Comparison of ENCODE assay signal across 1 cellular context in genomic region chr2:151946856-151947523, GRCh38.
TF ChIP-seq lines count a peak whose summit lies in the region.

No MANE protein-coding gene starts in this region.

TF ChIP-seq in HepG2, 621 proteins besides CTCF, POLR2A, EP300 and RAD21 (continued from another document):
- no peak for TF ChIP-seq ZBTB37 (CRISPR knock-in tag; IDR thresholded peaks at IDR 0.05)
- no peak for TF ChIP-seq ZNF672 (CRISPR knock-in tag; IDR thresholded peaks at IDR 0.05)
- TF ChIP-seq TBL1XR1 (IDR thresholded peaks at IDR 0.05; ENCODE audit: borderline replicate concordance, low read length, partially characterized antibody) = no peak
- 0 out of 2 replicates have a peak, but pooled peaks have one; percentile 10 for TF ChIP-seq SMC3 (IDR thresholded peaks at IDR 0.05; ENCODE audit: low read length)
- TF ChIP-seq KAT2B (IDR thresholded peaks at IDR 0.05; ENCODE audit: borderline replicate concordance, low read depth, low read length) = no peak
- no peak for TF ChIP-seq ZNF234 (CRISPR knock-in tag; conservative IDR thresholded peaks at IDR 0.05)
- TF ChIP-seq, protein P1, sequence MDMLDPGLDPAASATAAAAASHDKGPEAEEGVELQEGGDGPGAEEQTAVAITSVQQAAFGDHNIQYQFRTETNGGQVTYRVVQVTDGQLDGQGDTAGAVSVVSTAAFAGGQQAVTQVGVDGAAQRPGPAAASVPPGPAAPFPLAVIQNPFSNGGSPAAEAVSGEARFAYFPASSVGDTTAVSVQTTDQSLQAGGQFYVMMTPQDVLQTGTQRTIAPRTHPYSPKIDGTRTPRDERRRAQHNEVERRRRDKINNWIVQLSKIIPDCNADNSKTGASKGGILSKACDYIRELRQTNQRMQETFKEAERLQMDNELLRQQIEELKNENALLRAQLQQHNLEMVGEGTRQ (IDR thresholded peaks at IDR 0.05; ENCODE audit: low read depth, low read length) = no peak
- TF ChIP-seq, protein P1 (CRISPR knock-in tag; IDR thresholded peaks at IDR 0.05; ENCODE audit: borderline replicate concordance) = peak; percentile 51; the same call in 1 of the 2 replicates
- no peak for TF ChIP-seq GTF2F1 (IDR thresholded peaks at IDR 0.05; ENCODE audit: low read length)
- TF ChIP-seq, protein P2, sequence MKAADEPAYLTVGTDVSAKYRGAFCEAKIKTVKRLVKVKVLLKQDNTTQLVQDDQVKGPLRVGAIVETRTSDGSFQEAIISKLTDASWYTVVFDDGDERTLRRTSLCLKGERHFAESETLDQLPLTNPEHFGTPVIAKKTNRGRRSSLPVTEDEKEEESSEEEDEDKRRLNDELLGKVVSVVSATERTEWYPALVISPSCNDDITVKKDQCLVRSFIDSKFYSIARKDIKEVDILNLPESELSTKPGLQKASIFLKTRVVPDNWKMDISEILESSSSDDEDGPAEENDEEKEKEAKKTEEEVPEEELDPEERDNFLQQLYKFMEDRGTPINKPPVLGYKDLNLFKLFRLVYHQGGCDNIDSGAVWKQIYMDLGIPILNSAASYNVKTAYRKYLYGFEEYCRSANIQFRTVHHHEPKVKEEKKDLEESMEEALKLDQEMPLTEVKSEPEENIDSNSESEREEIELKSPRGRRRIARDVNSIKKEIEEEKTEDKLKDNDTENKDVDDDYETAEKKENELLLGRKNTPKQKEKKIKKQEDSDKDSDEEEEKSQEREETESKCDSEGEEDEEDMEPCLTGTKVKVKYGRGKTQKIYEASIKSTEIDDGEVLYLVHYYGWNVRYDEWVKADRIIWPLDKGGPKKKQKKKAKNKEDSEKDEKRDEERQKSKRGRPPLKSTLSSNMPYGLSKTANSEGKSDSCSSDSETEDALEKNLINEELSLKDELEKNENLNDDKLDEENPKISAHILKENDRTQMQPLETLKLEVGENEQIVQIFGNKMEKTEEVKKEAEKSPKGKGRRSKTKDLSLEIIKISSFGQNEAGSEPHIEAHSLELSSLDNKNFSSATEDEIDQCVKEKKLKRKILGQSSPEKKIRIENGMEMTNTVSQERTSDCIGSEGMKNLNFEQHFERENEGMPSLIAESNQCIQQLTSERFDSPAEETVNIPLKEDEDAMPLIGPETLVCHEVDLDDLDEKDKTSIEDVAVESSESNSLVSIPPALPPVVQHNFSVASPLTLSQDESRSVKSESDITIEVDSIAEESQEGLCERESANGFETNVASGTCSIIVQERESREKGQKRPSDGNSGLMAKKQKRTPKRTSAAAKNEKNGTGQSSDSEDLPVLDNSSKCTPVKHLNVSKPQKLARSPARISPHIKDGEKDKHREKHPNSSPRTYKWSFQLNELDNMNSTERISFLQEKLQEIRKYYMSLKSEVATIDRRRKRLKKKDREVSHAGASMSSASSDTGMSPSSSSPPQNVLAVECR (CRISPR knock-in tag; IDR thresholded peaks at IDR 0.05; ENCODE audit: borderline replicate concordance) = 0 out of 2 replicates have a peak, but pooled peaks have one; percentile 6
- peak; percentile 62; the same call in 1 of the 2 replicates for TF ChIP-seq ZSCAN25 (CRISPR knock-in tag; IDR thresholded peaks at IDR 0.05)
- TF ChIP-seq ZNF264 (CRISPR knock-in tag; IDR thresholded peaks at IDR 0.05) = no peak
- TF ChIP-seq REL (CRISPR knock-in tag; conservative IDR thresholded peaks at IDR 0.05) = no peak
- peak; percentile 44 for TF ChIP-seq STAG1 (CRISPR knock-in tag; IDR thresholded peaks at IDR 0.05)
- no peak for TF ChIP-seq ZNF800 (CRISPR knock-in tag; IDR thresholded peaks at IDR 0.05)
- no peak for TF ChIP-seq RFX3 (CRISPR knock-in tag; IDR thresholded peaks at IDR 0.05)
